In genomic region chr19:46748325-46749109, GRCh38 we compare ENCODE assay signal across 8 cellular contexts. TPM values are rescaled to one million over a fixed set of nuclear protein-coding genes. Genes with fewer than 3 reads are reported as not detected.
A peak's percentile ranks its signal among the peaks of the same experiment; 100 is the strongest.
DNase-seq lines count a peak whose midpoint lies in the region; ATAC-seq and TF ChIP-seq lines count a peak whose summit lies in the region.

No MANE protein-coding gene starts in this region.

- no peak overlapping the region for H2AFZ ChIP-seq in fibroblast of lung (ENCODE audit: low read length)

- H3K9me3 Mint-ChIP-seq in progenitor cell of endocrine pancreas (ENCODE audit: low read depth): no peaks in the 10 kb centered on the region

- H3K4me3 ChIP-seq in fibroblast of lung (replicated peaks in 1 of 4; ENCODE audit: control extremely low read depth in 1 of 4, insufficient read depth in 1 of 4, low read depth in 3 of 4, low read length in 4 of 4): no peak overlapping the region

- peaks cover 11% of the 10 kb centered on the region for H3K36me3 Mint-ChIP-seq in progenitor cell of endocrine pancreas (ENCODE audit: insufficient read depth)

- H3K27me3 Mint-ChIP-seq in progenitor cell of endocrine pancreas: no peaks in the 10 kb centered on the region

- H3K9ac ChIP-seq in fibroblast of lung (ENCODE audit: insufficient read depth, low read length): no peak overlapping the region

- no peak for ATAC-seq in HG03565 (IDR thresholded peaks at IDR 0.05; ENCODE audit: unreplicated experiment)

- H3K4me3 Mint-ChIP-seq in progenitor cell of endocrine pancreas (ENCODE audit: low read depth): peak overlapping the region; percentile 62

- peaks cover 30% of the 10 kb centered on the region for H3K79me2 ChIP-seq in fibroblast of lung (ENCODE audit: control insufficient read depth, insufficient read depth, low read length)

- peak; percentile 29 for DNase-seq in NCI-H510A treated with DMSO at 0.1 percent for 48 hours (lab: John Stamatoyannopoulos, UW)
- DNase-seq in NCI-H510A (lab: John Stamatoyannopoulos, UW): no peak
- DNase-seq in OCI-M1 (lab: John Stamatoyannopoulos, UW): peak; percentile 86
- peak; percentile 71 for DNase-seq in activated T-cell treated with anti-CD3 and anti-CD28 coated beads, Interleukin-2, amount 50 U/mL, for 1 hour
- DNase-seq in fibroblast of lung (ENCODE audit: low read depth in 2 of 2): peak; percentile 41 to 71
- peak; percentile 35 for DNase-seq in progenitor cell of endocrine pancreas (ENCODE audit: low spot score, unreplicated experiment)
- DNase-seq in superior temporal gyrus (ENCODE audit: extremely low spot score): no peak

- H3K4me2 ChIP-seq in fibroblast of lung (ENCODE audit: extremely low read depth, insufficient read depth, low read length): no peak overlapping the region

- H3K27ac Mint-ChIP-seq in progenitor cell of endocrine pancreas: no peak overlapping the region

- peaks cover 4% of the 10 kb centered on the region for H3K4me1 ChIP-seq in fibroblast of lung (ENCODE audit: control insufficient read depth, extremely low read depth, insufficient read depth, low read length)

- TF ChIP-seq CTCF in fibroblast of lung (conservative IDR thresholded peaks at IDR 0.05 in 1 of 2, IDR thresholded peaks at IDR 0.05 in 1 of 2; ENCODE audit: low read depth in 1 of 2, low read length in 2 of 2) (peak; percentile 81 to 93), progenitor cell of endocrine pancreas (IDR thresholded peaks at IDR 0.05; ENCODE audit: unreplicated experiment) (peak; percentile 67)

- peaks cover 14% of the 10 kb centered on the region for H3K4me1 Mint-ChIP-seq in progenitor cell of endocrine pancreas (ENCODE audit: low read depth)

- H3K9me3 ChIP-seq in fibroblast of lung (ENCODE audit: control insufficient read depth, insufficient read depth, low read depth, low read length): no peaks in the 10 kb centered on the region

- no peaks in the 10 kb centered on the region for H3K27me3 ChIP-seq in fibroblast of lung (ENCODE audit: control insufficient read depth, insufficient read depth, low read length)

- no peaks in the 10 kb centered on the region for H3K36me3 ChIP-seq in fibroblast of lung (ENCODE audit: control insufficient read depth, insufficient read depth, low read length)

- no peaks in the 10 kb centered on the region for H4K20me1 ChIP-seq in fibroblast of lung (ENCODE audit: control insufficient read depth, extremely low read depth, insufficient read depth, low read length)

- H3K27ac ChIP-seq in fibroblast of lung (ENCODE audit: insufficient read depth, low read length): no peak overlapping the region

RNA-seq across cellular contexts. Expression of gene STRN4, which starts 2.3 kb away (rescaled TPM):
- total RNA-seq in fibroblast of lung (52.9 and 56.0 TPM in 2 replicates), progenitor cell of endocrine pancreas (115 and 117 TPM in 2 replicates)
- polyA plus RNA-seq in fibroblast of lung: 33.7 and 39.9 TPM in 2 replicates
- polyA plus RNA-seq in fibroblast of lung (2012): 49.4 and 56.7 TPM in 2 replicates
- 136 TPM in 2 replicates for polyA minus RNA-seq in fibroblast of lung (ENCODE audit: low replicate concordance)

RNA-seq across cellular contexts. Expression of gene FKRP, which starts 2.7 kb away (rescaled TPM):
- total RNA-seq in fibroblast of lung (9.8 and 12.2 TPM in 2 replicates), progenitor cell of endocrine pancreas (42.9 and 44.1 TPM in 2 replicates)
- 11.8 and 15.1 TPM in 2 replicates for polyA plus RNA-seq in fibroblast of lung
- polyA plus RNA-seq in fibroblast of lung (2012): 16.8 and 19.6 TPM in 2 replicates
- polyA minus RNA-seq in fibroblast of lung (ENCODE audit: low replicate concordance): 7.3 and 9.9 TPM in 2 replicates

RNA-seq across cellular contexts. Expression of gene PRKD2, which starts 31.6 kb away (rescaled TPM):
- 8.2 and 11.6 TPM in 2 replicates for total RNA-seq in fibroblast of lung
- polyA plus RNA-seq in fibroblast of lung: 8.1 and 10.8 TPM in 2 replicates
- polyA plus RNA-seq in fibroblast of lung (2012): 15.0 and 22.3 TPM in 2 replicates
- polyA minus RNA-seq in fibroblast of lung (ENCODE audit: low replicate concordance): 30.1 and 48.5 TPM in 2 replicates
- total RNA-seq in progenitor cell of endocrine pancreas: 69.3 and 74.9 TPM in 2 replicates

RNA-seq across cellular contexts. Expression of gene SLC1A5, which starts 39.9 kb away (rescaled TPM):
- total RNA-seq in fibroblast of lung (171 and 281 TPM in 2 replicates), progenitor cell of endocrine pancreas (24.2 and 33.5 TPM in 2 replicates)
- 107 and 114 TPM in 2 replicates for polyA plus RNA-seq in fibroblast of lung
- polyA plus RNA-seq in fibroblast of lung (2012): 124 and 153 TPM in 2 replicates
- 345 and 412 TPM in 2 replicates for polyA minus RNA-seq in fibroblast of lung (ENCODE audit: low replicate concordance)

Comparison
In these comparisons a context has a peak if more than half of its experiments do, and no peak if none do; other contexts are left out.
1. DNase-seq: peak in NCI-H510A treated with DMSO at 0.1 percent for 48 hours (single experiment), OCI-M1 (single experiment), activated T-cell treated with anti-CD3 and anti-CD28 coated beads, Interleukin-2, amount 50 U/mL, for 1 hour (single experiment), fibroblast of lung (2 of 2) and progenitor cell of endocrine pancreas (single experiment); none in NCI-H510A (single experiment) and superior temporal gyrus (single experiment).